7 cellular contexts compared by ENCODE assay signal in genomic region chr1:223889319-223889718, GRCh38. TPM values are rescaled to one million over a fixed set of nuclear protein-coding genes. Genes with fewer than 3 reads are reported as not detected.
DNase-seq lines count a peak whose midpoint lies in the region; ATAC-seq and TF ChIP-seq lines count a peak whose summit lies in the region.
"Not testable (repeated sequence)": the region's sequence is repeated elsewhere in the genome, so short reads cannot be mapped to it uniquely, and the experiment has no call there.

No MANE protein-coding gene starts in this region.

- H2AK5ac ChIP-seq in neuronal stem cell (ENCODE audit: low read depth, low read length), result not testable (repeated sequence)

- H3K27me3 Mint-ChIP-seq in WTC11 (ENCODE audit: low read depth); endodermal cell (ENCODE audit: insufficient read depth): not testable (repeated sequence)

- H2BK15ac ChIP-seq in neuronal stem cell (ENCODE audit: low read length), result not testable (repeated sequence)

- H3K27ac Mint-ChIP-seq in WTC11 (peak overlapping the region; percentile 42; the same call in 1 of the 2 replicates), endodermal cell (peak overlapping the region; percentile 39)

- POLR2A ChIA-PET in HEK293 (lab: Yijun Ruan, JAX); WTC11 (lab: Charles Lee): not testable (repeated sequence)

- not testable (repeated sequence) for H3K4me3 ChIP-seq in HEK293 (ENCODE audit: low read depth, low read length); endodermal cell (ENCODE audit: low read length); right lobe of liver; neuronal stem cell (ENCODE audit: low read length in 2 of 2)

- peak overlapping the region; percentile 4 for H2AFZ ChIP-seq in neuronal stem cell (ENCODE audit: low read length)

- not testable (repeated sequence) for TF ChIP-seq CTCF in HEK293 (tag by site-specific recombination; IDR thresholded peaks at IDR 0.05); WTC11 (IDR thresholded peaks at IDR 0.05); endodermal cell (conservative IDR thresholded peaks at IDR 0.05); right lobe of liver (IDR thresholded peaks at IDR 0.05)

- not testable (repeated sequence) for H2BK120ac ChIP-seq in neuronal stem cell (ENCODE audit: low read depth, low read length)

- H3K9me3 Mint-ChIP-seq in WTC11, endodermal cell: not testable (repeated sequence)

- not testable (repeated sequence) for H3K23ac ChIP-seq in neuronal stem cell (ENCODE audit: low read depth, low read length, poor library complexity)

- not testable (repeated sequence) for H4K8ac ChIP-seq in neuronal stem cell (ENCODE audit: low read depth, low read length)

- H3K4ac ChIP-seq in neuronal stem cell (ENCODE audit: low read length), result not testable (repeated sequence)

- H3K4me1 Mint-ChIP-seq in WTC11, result not testable (repeated sequence)
- peaks cover 25% of the 10 kb centered on the region for H3K4me1 Mint-ChIP-seq in endodermal cell

- not testable (repeated sequence) for H3K4me3 Mint-ChIP-seq in WTC11, endodermal cell

- not testable (repeated sequence) for H3K18ac ChIP-seq in neuronal stem cell (ENCODE audit: low read length)

- H3K4me1 ChIP-seq in HEK293 (ENCODE audit: control insufficient read depth, insufficient read depth, low read length); endodermal cell (ENCODE audit: control insufficient read depth, insufficient read depth, low read length); neuronal stem cell (ENCODE audit: control insufficient read depth in 2 of 2, insufficient read depth in 1 of 2, low read depth in 1 of 2, low read length in 2 of 2): not testable (repeated sequence)
- peaks cover 0 to 31% (median 12%) of the 10 kb centered on the region in 4 donors for H3K4me1 ChIP-seq in right lobe of liver

- intact Hi-C loops in right lobe of liver (cut with DNase I), result not testable (repeated sequence)

- H3K79me1 ChIP-seq in neuronal stem cell (ENCODE audit: low read depth, low read length), result not testable (repeated sequence)

- TF ChIP-seq POLR2A in right lobe of liver (IDR thresholded peaks at IDR 0.05), result not testable (repeated sequence)

- H3K9ac ChIP-seq in endodermal cell (ENCODE audit: extremely low read depth, low read length, poor library complexity, severe bottlenecking); neuronal stem cell (ENCODE audit: low read depth, low read length, poor library complexity): not testable (repeated sequence)

- not testable (repeated sequence) for H3K36me3 Mint-ChIP-seq in WTC11; endodermal cell (ENCODE audit: low read depth)

- H2BK5ac ChIP-seq in neuronal stem cell (ENCODE audit: low read length), result not testable (repeated sequence)

- H3K4me2 ChIP-seq in neuronal stem cell (ENCODE audit: insufficient read depth, low read length, poor library complexity, severe bottlenecking), result not testable (repeated sequence)

- H3K27ac ChIP-seq in HEK293 (ENCODE audit: extremely low read depth, low read depth, low read length); endodermal cell (ENCODE audit: low read depth, low read length); neuronal stem cell (replicated peaks; ENCODE audit: low read length): not testable (repeated sequence)
- H3K27ac ChIP-seq in right lobe of liver, result peak overlapping the region in 2 of 3 donors; percentile 57 to 74

- WGBS in endodermal cell (ENCODE audit: insufficient coverage in 1 of 2, insufficient read length in 1 of 2), 2 experiments, result 70 to 100% methylated on average over 1 to 2 of the region's 4 CpGs
- WGBS in right lobe of liver (ENCODE audit: insufficient coverage, low coverage, low lambda C conversion rate, missing lambda C conversion rate), result 85% methylated on average over 3 of the region's 4 CpGs
- no CpG with 5 or more reads among the region's 4 CpGs for WGBS in neuronal stem cell (ENCODE audit: extremely low coverage in 2 of 2, insufficient read length in 2 of 2, insufficient replicate concordance in 1 of 2), 2 donors

- peak in 2 of 3 experiments; percentile 41 to 61 for DNase-seq in NCI-H1417 (lab: John Stamatoyannopoulos, UW)
- DNase-seq in NCI-H69 (lab: John Stamatoyannopoulos, UW), result peak; percentile 77
- DNase-seq in WTC11 (ENCODE audit: low spot score); endodermal cell; right lobe of liver; neuronal stem cell (ENCODE audit: low spot score): not testable (repeated sequence)

- not testable (repeated sequence) for H3K14ac ChIP-seq in neuronal stem cell (ENCODE audit: low read length)

- ATAC-seq in WTC11, right lobe of liver: not testable (repeated sequence)

- H3K36me3 ChIP-seq in HEK293 (ENCODE audit: control insufficient read depth in 2 of 2, insufficient read depth in 1 of 2, low read length in 2 of 2); endodermal cell (ENCODE audit: control insufficient read depth, insufficient read depth, low read length); right lobe of liver; neuronal stem cell (replicated peaks in 1 of 2; ENCODE audit: control insufficient read depth in 2 of 2, insufficient read depth in 2 of 2, low read length in 2 of 2): not testable (repeated sequence)

- H3K27me3 ChIP-seq in endodermal cell (ENCODE audit: control insufficient read depth, insufficient read depth, low read length, poor library complexity, severe bottlenecking); right lobe of liver; neuronal stem cell (ENCODE audit: control insufficient read depth in 3 of 3, insufficient read depth in 3 of 3, low read depth in 1 of 3, low read length in 3 of 3): not testable (repeated sequence)

- not testable (repeated sequence) for H3K9me3 ChIP-seq in HEK293 (ENCODE audit: control insufficient read depth, insufficient read depth, low read depth, low read length); endodermal cell (ENCODE audit: control insufficient read depth, low read length); right lobe of liver; neuronal stem cell (replicated peaks in 1 of 2; ENCODE audit: control insufficient read depth in 2 of 2, insufficient read depth in 1 of 2, low read depth in 1 of 2, low read length in 2 of 2)

- not testable (repeated sequence) for H4K91ac ChIP-seq in neuronal stem cell (ENCODE audit: low read depth, low read length, poor library complexity)

- not testable (repeated sequence) for H2BK12ac ChIP-seq in neuronal stem cell (ENCODE audit: low read length)

- CTCF ChIA-PET in HEK293 (lab: Yijun Ruan, JAX); WTC11 (lab: Charles Lee): not testable (repeated sequence)

TF ChIP-seq in HEK293, 187 proteins besides CTCF, POLR2A, EP300 and RAD21:
- TF ChIP-seq SCRT2 (tag by site-specific recombination; IDR thresholded peaks at IDR 0.05) (peak; percentile 93), SCRT1 (tag by site-specific recombination; IDR thresholded peaks at IDR 0.05; ENCODE audit: borderline replicate concordance) (peak; percentile 69; the same call in 1 of the 2 replicates)

RNA-seq across cellular contexts. Expression of gene TP53BP2, which starts 43.6 kb away (rescaled TPM):
- total RNA-seq in WTC11 (2021), result 39.3 to 42.7 TPM (median 41.4 TPM) in 3 replicates
- total RNA-seq in endodermal cell, result 10 to 100 TPM; 53.6 to 59.8 TPM
- polyA plus RNA-seq in endodermal cell (2013, experiment 1 of 2), result 40.4 TPM
- 41.3 TPM for polyA plus RNA-seq in endodermal cell (2013, experiment 2 of 2)
- total RNA-seq in right lobe of liver, result 10 to 100 TPM; 13.7 to 46.4 (median 19.0) TPM
- 29.3 TPM for polyA plus RNA-seq in neuronal stem cell (2013, experiment 1 of 2)
- polyA plus RNA-seq in neuronal stem cell (2013, experiment 2 of 2), result 30.6 TPM
